In genomic region chr2:102768253-102768652, GRCh38 we compare ENCODE assay signal across 2 cellular contexts.
TF ChIP-seq lines count a peak whose summit lies in the region.

No MANE protein-coding gene starts in this region.

TF ChIP-seq in liver, 16 proteins besides CTCF, POLR2A, EP300 and RAD21 (continued from another document):
- TF ChIP-seq ZBTB33 (IDR thresholded peaks at IDR 0.05) (peak; percentile 31), JUND (IDR thresholded peaks at IDR 0.05) (no peak), EGR1 (IDR thresholded peaks at IDR 0.05; ENCODE audit: low read depth in 2 of 2) (no peak), MAX (IDR thresholded peaks at IDR 0.05) (peak; percentile 25), HNF4G (IDR thresholded peaks at IDR 0.05) (no peak), ATF3 (IDR thresholded peaks at IDR 0.05) (no peak), FOXA1 (IDR thresholded peaks at IDR 0.05) (no peak), NR2F2 (IDR thresholded peaks at IDR 0.05) (no peak), HNF4A (conservative IDR thresholded peaks at IDR 0.05) (peak in 1 of 2 donors; percentile 51), SP1 (IDR thresholded peaks at IDR 0.05) (no peak), GABPA (IDR thresholded peaks at IDR 0.05 in 1 of 2, conservative IDR thresholded peaks at IDR 0.05 in 1 of 2) (no peak), REST (IDR thresholded peaks at IDR 0.05) (peak; percentile 26), FOXA2 (IDR thresholded peaks at IDR 0.05) (no peak), TAF1 (conservative IDR thresholded peaks at IDR 0.05) (no peak)

TF ChIP-seq in HepG2, 621 proteins besides CTCF, POLR2A, EP300 and RAD21 (continued from another document):
- TF ChIP-seq HNF1B (CRISPR knock-in tag; IDR thresholded peaks at IDR 0.05) (no peak), HIVEP1 (CRISPR knock-in tag; IDR thresholded peaks at IDR 0.05) (no peak), RELA (CRISPR knock-in tag; IDR thresholded peaks at IDR 0.05) (no peak), NFKB2 (CRISPR knock-in tag; IDR thresholded peaks at IDR 0.05; ENCODE audit: borderline replicate concordance) (no peak), NR3C1 (CRISPR knock-in tag; IDR thresholded peaks at IDR 0.05) (no peak), NKX3-1 (CRISPR knock-in tag; IDR thresholded peaks at IDR 0.05) (no peak), ZNF264 (CRISPR knock-in tag; IDR thresholded peaks at IDR 0.05) (no peak), ZNF749 (CRISPR knock-in tag; IDR thresholded peaks at IDR 0.05; ENCODE audit: borderline replicate concordance) (no peak), ZNF777 (CRISPR knock-in tag; IDR thresholded peaks at IDR 0.05) (no peak), TSC22D2 (CRISPR knock-in tag; IDR thresholded peaks at IDR 0.05; ENCODE audit: borderline replicate concordance) (no peak), CENPT (CRISPR knock-in tag; IDR thresholded peaks at IDR 0.05; ENCODE audit: low read depth) (no peak), PTBP1 (IDR thresholded peaks at IDR 0.05; ENCODE audit: low read depth, low read length, poor library complexity, severe bottlenecking) (no peak), XBP1 (CRISPR knock-in tag; IDR thresholded peaks at IDR 0.05) (no peak), ZBTB40 (IDR thresholded peaks at IDR 0.05) (no peak), ZBTB40 (CRISPR knock-in tag; IDR thresholded peaks at IDR 0.05) (no peak), KAT2B (IDR thresholded peaks at IDR 0.05; ENCODE audit: borderline replicate concordance, low read depth, low read length) (no peak), ZNF569 (CRISPR knock-in tag; IDR thresholded peaks at IDR 0.05; ENCODE audit: borderline replicate concordance) (no peak)
